Comparison of ENCODE assay signal across 12 cellular contexts in genomic region chr12:63149884-63150254, GRCh38.
A peak's percentile ranks its signal among the peaks of the same experiment; 100 is the strongest.
DNase-seq lines count a peak whose midpoint lies in the region; ATAC-seq and TF ChIP-seq lines count a peak whose summit lies in the region.
"Had no signal": no experiment of that assay in that cellular context is flagged by ENCODE, and none has a peak within 500 bp of the region (broad histone marks: within the 10 kb centered on the region; RNA-seq: fewer than 3 reads in every experiment).

No MANE protein-coding gene starts in this region.

- H3K27me3 ChIP-seq in adipocyte (replicated peaks; ENCODE audit: control insufficient read depth, insufficient read depth, low read length) (peaks cover 25% of the 10 kb centered on the region), rectal smooth muscle tissue (ENCODE audit: control insufficient read depth, insufficient read depth, low read length) (peaks cover 17% of the 10 kb centered on the region)
- H3K27me3 ChIP-seq: BLaER1 had no signal

- H3K9ac ChIP-seq in adipocyte (ENCODE audit: low read length) = peak overlapping the region; percentile 83
- H3K9ac ChIP-seq in rectal smooth muscle tissue (ENCODE audit: low read length) = peak overlapping the region; percentile 11
- H3K9ac ChIP-seq: BLaER1 had no signal

- ATAC-seq in HG03097 (IDR thresholded peaks at IDR 0.05; ENCODE audit: low FRiP score, unreplicated experiment) = no peak
- ATAC-seq: Panc1 had no signal

- H3K9me3 ChIP-seq in adipocyte (ENCODE audit: control insufficient read depth, low read length) = peaks cover 3% of the 10 kb centered on the region
- H3K9me3 ChIP-seq in iPS-18c (ENCODE audit: control insufficient read depth, insufficient read depth, low read length) = peaks cover 3% of the 10 kb centered on the region

- peaks cover 7% of the 10 kb centered on the region for H3K36me3 ChIP-seq in adipocyte (ENCODE audit: control insufficient read depth, insufficient read depth, low read length, severe bottlenecking)
- H3K36me3 ChIP-seq in rectal smooth muscle tissue (ENCODE audit: control insufficient read depth, insufficient read depth, low read length) = no peaks in the 10 kb centered on the region
- H3K36me3 ChIP-seq: BLaER1 had no signal

- H3K4me3 ChIP-seq in adipocyte (ENCODE audit: low read length) (peak overlapping the region; percentile 85), iPS-18c (ENCODE audit: insufficient read depth, low read depth, low read length) (peak overlapping the region; percentile 57), rectal smooth muscle tissue (ENCODE audit: low read length) (peak overlapping the region; percentile 56)
- H3K4me3 ChIP-seq: BLaER1 had no signal

- DNase-seq in GM13976 (ENCODE audit: low spot score) = peak; percentile 9
- no peak for DNase-seq in adipocyte (ENCODE audit: low read depth)
- DNase-seq in amniotic stem cell (lab: John Stamatoyannopoulos, UW) = no peak
- no peak for DNase-seq in NOMO-1 treated with dmso at 0.1 percent for 144 hours (lab: John Stamatoyannopoulos, UW; ENCODE audit: unreplicated experiment)
- no peak for DNase-seq in SHP77 treated with DMSO at 0.1 percent for 48 hours (lab: John Stamatoyannopoulos, UW)
- DNase-seq: activated T-cell treated with anti-CD3 and anti-CD28 coated beads, Interleukin-2, amount 50 U/mL, for 1 hour had no signal

- no peak for TF ChIP-seq CTCF in GM13976 (IDR thresholded peaks at IDR 0.05; ENCODE audit: borderline replicate concordance, control extremely low read depth, extremely low read depth, insufficient read depth, missing control alignments)

- no peak overlapping the region for H3K27ac ChIP-seq in rectal smooth muscle tissue (ENCODE audit: low read depth, low read length)
- H3K27ac ChIP-seq: BLaER1, foreskin keratinocyte had no signal

- in situ Hi-C loops in GM13976 (cut with MboI; ENCODE audit: low sequenced_read_pairs, unreplicated experiment) = no loop called here

- H3K4me1 ChIP-seq in adipocyte (ENCODE audit: control insufficient read depth, insufficient read depth, low read length) = peaks cover 15% of the 10 kb centered on the region
- H3K4me1 ChIP-seq in rectal smooth muscle tissue (ENCODE audit: control insufficient read depth, insufficient read depth, low read length) = no peaks in the 10 kb centered on the region
- H3K4me1 ChIP-seq: BLaER1, foreskin keratinocyte had no signal
